In genomic region chr3:167684389-167684993, GRCh38 we compare ENCODE assay signal across 8 cellular contexts. TPM values are rescaled to one million over a fixed set of nuclear protein-coding genes. Genes with fewer than 3 reads are reported as not detected.
DNase-seq lines count a peak whose midpoint lies in the region; ATAC-seq and TF ChIP-seq lines count a peak whose summit lies in the region.

No MANE protein-coding gene starts in this region.

- BruUV-seq in mammary epithelial cell (replicated peaks; lab: Mats Ljungman, UMichigan) = no TSS peak

- H3K4me3 Mint-ChIP-seq in H9 = no peak overlapping the region

- H3K79me2 ChIP-seq in H9 (ENCODE audit: insufficient read depth, low read length) (no peaks in the 10 kb centered on the region), Loucy (ENCODE audit: insufficient read depth, low read length) (no peaks in the 10 kb centered on the region), mammary epithelial cell (ENCODE audit: insufficient read depth, low read length) (peaks cover 3% of the 10 kb centered on the region)

- H3K23me2 ChIP-seq in H9 (ENCODE audit: insufficient read length, low read depth, low read length, poor library complexity, severe bottlenecking) = no peaks in the 10 kb centered on the region

- no peaks in the 10 kb centered on the region for H3K79me1 ChIP-seq in H9 (ENCODE audit: insufficient read depth, low read depth, low read length, poor library complexity, severe bottlenecking)

- H2AFZ ChIP-seq in H9 (ENCODE audit: low read length) = no peak overlapping the region
- H2AFZ ChIP-seq in Loucy (ENCODE audit: low read length) = no peak overlapping the region
- H2AFZ ChIP-seq in mammary epithelial cell (ENCODE audit: low read depth, low read length) = no peak overlapping the region

- H4K91ac ChIP-seq in H9 (ENCODE audit: insufficient read length, low read depth, low read length) = no peak overlapping the region

- no peak overlapping the region for H2BK12ac ChIP-seq in H9 (ENCODE audit: insufficient read length, low read depth, low read length)

- DNase-seq in stimulated activated CD4-positive, alpha-beta T cell treated with anti-CD3 and anti-CD28 coated beads, Interleukin-12 subunit alpha, Interleukin-12 subunit beta, amount 100 ng/mL, for 48 hours (ENCODE audit: low read depth in 2 of 3, low spot score in 1 of 3) = peak in 2 of 3 donors; percentile 19 to 78
- no peak for DNase-seq in stimulated activated CD4-positive, alpha-beta T cell treated with anti-CD3 and anti-CD28 coated beads, Interleukin-12 subunit alpha, Interleukin-12 subunit beta, amount 100 ng/mL, for 4 hours
- no peak for DNase-seq in H9
- DNase-seq in SK-MEL-5 (ENCODE audit: low read depth, low spot score) = peak; percentile 83
- DNase-seq in mammary epithelial cell = peak; percentile 42
- peak; percentile 45 for DNase-seq in kidney glomerular epithelial cell (lab: John Stamatoyannopoulos, UW)
- DNase-seq in stimulated activated naive CD8-positive, alpha-beta T cell treated with anti-CD3 and anti-CD28 coated beads, Interleukin-15, Interleukin-2, amounts not matched to agents 100 U/mL and 50 U/mL, for 24 hours = peak; percentile 48

- H4K20me1 ChIP-seq in H9 (ENCODE audit: control insufficient read depth, insufficient read depth, insufficient read length) = no peaks in the 10 kb centered on the region
- H4K20me1 ChIP-seq in Loucy (ENCODE audit: insufficient read depth, low read length, poor library complexity, severe bottlenecking) = no peaks in the 10 kb centered on the region
- H4K20me1 ChIP-seq in mammary epithelial cell (ENCODE audit: insufficient read depth, low read length) = no peaks in the 10 kb centered on the region

- in situ Hi-C loops in SK-MEL-5 (cut with HindIII; ENCODE audit: low pct_unique_long_range_greater_than_20kb, low sequenced_read_pairs) = no loop called here
- in situ Hi-C loops in mammary epithelial cell (cut with MboI; ENCODE audit: low sequenced_read_pairs in 2 of 2) = no loop called here

- H3K9ac ChIP-seq in H9 (ENCODE audit: extremely low read depth, insufficient read length, low read length) (no peak overlapping the region), Loucy (ENCODE audit: low read depth, low read length, poor library complexity, severe bottlenecking) (no peak overlapping the region), mammary epithelial cell (ENCODE audit: insufficient read depth, low read length) (no peak overlapping the region)

- no peaks in the 10 kb centered on the region for H3F3A ChIP-seq in Loucy (ENCODE audit: low read depth)

- H3K14ac ChIP-seq in H9 (ENCODE audit: insufficient read depth, low read length) = no peak overlapping the region

- H2AK5ac ChIP-seq in H9 (ENCODE audit: insufficient read length, low read length) = no peak overlapping the region

- no peak overlapping the region for H2BK5ac ChIP-seq in H9 (ENCODE audit: insufficient read length, low read length)

- no peaks in the 10 kb centered on the region for H3K9me3 ChIP-seq in H9 (ENCODE audit: control insufficient read depth, low read depth, low read length)
- no peaks in the 10 kb centered on the region for H3K9me3 ChIP-seq in Loucy (ENCODE audit: insufficient read depth, low read depth, low read length)
- no peaks in the 10 kb centered on the region for H3K9me3 ChIP-seq in mammary epithelial cell (replicated peaks; ENCODE audit: insufficient read depth, low read length)

- ATAC-seq in stimulated activated naive CD8-positive, alpha-beta T cell treated with anti-CD3 and anti-CD28 coated beads, Interleukin-15, Interleukin-2, amounts not matched to agents 100 U/mL and 50 U/mL, for 24 hours = peak; percentile 72

- H3K27ac ChIP-seq in H9 (ENCODE audit: insufficient read length, low read depth, low read length) = no peak overlapping the region
- H3K27ac ChIP-seq in mammary epithelial cell (ENCODE audit: insufficient read depth, low read depth, low read length) = no peak overlapping the region

- H3K36me3 ChIP-seq in Loucy (ENCODE audit: insufficient read depth, low read length) = peaks cover 55% of the 10 kb centered on the region
- H3K36me3 ChIP-seq in mammary epithelial cell (ENCODE audit: insufficient read depth, low read length) = peaks cover 34% of the 10 kb centered on the region

- no peak overlapping the region for H4K8ac ChIP-seq in H9 (replicated peaks; ENCODE audit: insufficient read length, low read depth, low read length)

- H3K27me3 ChIP-seq in H9 (ENCODE audit: insufficient read depth, low read length) (no peaks in the 10 kb centered on the region), Loucy (ENCODE audit: insufficient read depth, low read length, poor library complexity, severe bottlenecking) (no peaks in the 10 kb centered on the region), mammary epithelial cell (ENCODE audit: insufficient read depth, low read length) (no peaks in the 10 kb centered on the region)

- H3K36me3 Mint-ChIP-seq in H9 (ENCODE audit: insufficient read depth in 1 of 3, low read depth in 3 of 3) = peaks cover 16 to 25% (median 22%) of the 10 kb centered on the region in 3 experiments

- TF ChIP-seq CTCF in H9 (conservative IDR thresholded peaks at IDR 0.05) (peak; percentile 84), Loucy (conservative IDR thresholded peaks at IDR 0.05; ENCODE audit: low read length) (peak; percentile 80), mammary epithelial cell (conservative IDR thresholded peaks at IDR 0.05 in 1 of 2, IDR thresholded peaks at IDR 0.05 in 1 of 2; ENCODE audit: extremely low read depth in 1 of 2, insufficient read depth in 1 of 2, low read depth in 1 of 2, low read length in 2 of 2) (peak; percentile 54 to 58)

- dilution Hi-C loops in mammary epithelial cell (cut with HindIII; ENCODE audit: low sequenced_read_pairs) = no loop called here

- no peak overlapping the region for H3T11ph ChIP-seq in H9 (ENCODE audit: low read length)

- no peak overlapping the region for H2BK120ac ChIP-seq in H9 (ENCODE audit: low read depth, low read length, poor library complexity, severe bottlenecking)

- intact Hi-C loops in mammary epithelial cell (cut with micrococcal nuclease) = no loop called here

- peaks cover 5 to 6% of the 10 kb centered on the region in 2 experiments for H3K4me1 Mint-ChIP-seq in H9

- H3K9me2 ChIP-seq in Loucy (replicated peaks; ENCODE audit: low read depth, low read length) = no peaks in the 10 kb centered on the region

- no peak overlapping the region for H2BK15ac ChIP-seq in H9 (ENCODE audit: low read depth, low read length)

- CTCF ChIA-PET in mammary epithelial cell (lab: Charles Lee; ENCODE audit: low non-redundant PET) = no interaction called here

- H4K5ac ChIP-seq in H9 (ENCODE audit: insufficient read length, low read depth, low read length) = no peak overlapping the region

- no peaks in the 10 kb centered on the region for H3K9me3 Mint-ChIP-seq in H9

- H3K4me1 ChIP-seq in H9 (ENCODE audit: insufficient read depth, low read length) = no peaks in the 10 kb centered on the region
- H3K4me1 ChIP-seq in Loucy (ENCODE audit: insufficient read depth, low read length, poor library complexity, severe bottlenecking) = peaks cover 3% of the 10 kb centered on the region
- no peaks in the 10 kb centered on the region for H3K4me1 ChIP-seq in mammary epithelial cell (ENCODE audit: insufficient read depth, low read length)

- H3K27me3 Mint-ChIP-seq in H9 (ENCODE audit: low read depth) = no peaks in the 10 kb centered on the region

- no peak overlapping the region for H3K4me3 ChIP-seq in Loucy (ENCODE audit: low read length, poor library complexity, severe bottlenecking)
- no peak overlapping the region for H3K4me3 ChIP-seq in mammary epithelial cell (replicated peaks in 1 of 3; ENCODE audit: insufficient read depth in 1 of 3, low read depth in 2 of 3, low read length in 3 of 3)

- H3K4me2 ChIP-seq in H9 (ENCODE audit: insufficient read depth, insufficient read length, low read length) = no peak overlapping the region
- no peak overlapping the region for H3K4me2 ChIP-seq in Loucy (ENCODE audit: low read depth, low read length, poor library complexity, severe bottlenecking)
- no peak overlapping the region for H3K4me2 ChIP-seq in mammary epithelial cell (ENCODE audit: insufficient read depth, low read depth, low read length)

- H2BK20ac ChIP-seq in H9 (ENCODE audit: low read depth, low read length, poor library complexity, severe bottlenecking) = no peak overlapping the region

- no peak overlapping the region for H3K27ac Mint-ChIP-seq in H9

- no peak overlapping the region for H3K23ac ChIP-seq in H9 (ENCODE audit: insufficient read length, low read depth, low read length)

- no peak overlapping the region for H3K4ac ChIP-seq in H9 (ENCODE audit: low read depth, low read length)

- no peak overlapping the region for H3K18ac ChIP-seq in H9 (ENCODE audit: insufficient read length, low read depth, low read length)

- no peak overlapping the region for H3K56ac ChIP-seq in H9 (ENCODE audit: insufficient read length, low read depth, low read length)

RNA-seq across cellular contexts. Expression of gene WDR49, which starts 30.7 kb away (rescaled TPM):
- total RNA-seq in H9 (2021) = 0.90 and 1.3 TPM in 2 replicates
- not detected in 2 replicates for total RNA-seq in SK-MEL-5 (2014; rRNA removed; shearing (Covaris generic))
- polyA plus RNA-seq in SK-MEL-5 (2015; cell fraction: cytosol; rRNA removed) = not detected in 2 replicates
- not detected in 2 replicates for polyA plus RNA-seq in SK-MEL-5 (2015; cell fraction: nucleus; rRNA removed)
- total RNA-seq in mammary epithelial cell = under 1 TPM; 0.16 to 0.67 TPM
- not detected for polyA plus RNA-seq in mammary epithelial cell
- polyA minus RNA-seq in mammary epithelial cell = not detected

RNA-seq across cellular contexts. Expression of gene PDCD10, which starts 50.2 kb away (rescaled TPM):
- total RNA-seq in H9 (2021) (56.9 and 64.3 TPM in 2 replicates), mammary epithelial cell (10 to 100 TPM; 70.8 to 76.1 TPM)
- 111 and 135 TPM in 2 replicates for total RNA-seq in SK-MEL-5 (2014; rRNA removed; shearing (Covaris generic))
- 61.8 and 64.3 TPM in 2 replicates for polyA plus RNA-seq in SK-MEL-5 (2015; cell fraction: cytosol; rRNA removed)
- 26.3 and 28.4 TPM in 2 replicates for polyA plus RNA-seq in SK-MEL-5 (2015; cell fraction: nucleus; rRNA removed)
- 62.4 TPM for polyA plus RNA-seq in mammary epithelial cell
- 27.5 TPM for polyA minus RNA-seq in mammary epithelial cell

RNA-seq across cellular contexts. Expression of gene SERPINI1, which starts 51.0 kb away (rescaled TPM):
- total RNA-seq in H9 (2021) = 5.8 and 6.0 TPM in 2 replicates
- 14.4 and 14.6 TPM in 2 replicates for total RNA-seq in SK-MEL-5 (2014; rRNA removed; shearing (Covaris generic))
- 4.6 and 7.6 TPM in 2 replicates for polyA plus RNA-seq in SK-MEL-5 (2015; cell fraction: cytosol; rRNA removed)
- 3.1 and 5.6 TPM in 2 replicates for polyA plus RNA-seq in SK-MEL-5 (2015; cell fraction: nucleus; rRNA removed)
- 1 to 10 TPM; 1.4 to 5.0 TPM for total RNA-seq in mammary epithelial cell
- 1.8 TPM for polyA plus RNA-seq in mammary epithelial cell
- polyA minus RNA-seq in mammary epithelial cell = not detected

Comparison
In these comparisons a context has a peak if more than half of its experiments do, and no peak if none do; other contexts are left out.
1. DNase-seq: peak in stimulated activated CD4-positive, alpha-beta T cell treated with anti-CD3 and anti-CD28 coated beads, Interleukin-12 subunit alpha, Interleukin-12 subunit beta, amount 100 ng/mL, for 48 hours (2 of 3), SK-MEL-5 (single experiment), mammary epithelial cell (single experiment), kidney glomerular epithelial cell (single experiment) and stimulated activated naive CD8-positive, alpha-beta T cell treated with anti-CD3 and anti-CD28 coated beads, Interleukin-15, Interleukin-2, amounts not matched to agents 100 U/mL and 50 U/mL, for 24 hours (single experiment); none in stimulated activated CD4-positive, alpha-beta T cell treated with anti-CD3 and anti-CD28 coated beads, Interleukin-12 subunit alpha, Interleukin-12 subunit beta, amount 100 ng/mL, for 4 hours (single experiment) and H9 (single experiment).
2. Peak in every context shown above with its lines, with median percentiles within 50 percentile points of each other: CTCF ChIP-seq.